ENCODE assay signal across 1 cellular context in the genomic region with DNA sequence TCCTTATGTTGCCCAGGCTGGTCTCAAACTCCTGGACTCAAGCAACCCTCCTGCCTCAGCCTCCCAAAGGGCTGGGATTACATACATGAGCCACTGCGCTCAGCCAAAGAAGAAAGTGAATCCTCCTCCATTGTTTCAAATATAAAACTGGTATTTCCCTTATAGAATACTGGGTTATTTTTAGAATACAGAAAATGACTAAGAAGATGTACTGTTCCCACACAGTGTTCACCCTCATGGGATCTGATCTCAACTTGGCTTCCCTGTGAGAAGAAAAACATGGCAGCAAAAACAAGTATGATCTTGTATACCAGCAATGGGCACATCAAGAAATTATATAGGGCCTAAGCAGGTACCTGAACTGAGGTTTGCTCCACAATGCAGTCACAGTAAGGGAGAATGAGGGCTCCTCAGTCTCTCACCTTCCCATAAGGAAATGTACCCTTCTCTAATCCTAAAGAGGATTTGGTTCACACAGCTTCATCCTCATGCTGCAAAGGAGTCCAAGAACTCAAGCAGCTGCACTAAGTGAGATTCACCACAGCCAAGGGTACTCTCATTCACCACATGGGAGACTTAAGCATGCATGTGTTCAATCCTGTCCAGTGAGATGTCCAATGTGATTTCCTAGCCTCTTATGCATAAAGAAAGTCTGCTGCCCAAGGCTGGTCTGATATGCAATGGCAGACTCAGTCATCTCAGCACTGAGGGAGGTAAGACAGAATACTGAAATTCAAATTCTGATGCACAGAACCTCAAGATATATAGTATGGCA.
TF ChIP-seq lines count a peak whose summit lies in the region.

No MANE protein-coding gene starts in this region.

TF ChIP-seq in GM12878, 131 proteins besides CTCF, POLR2A, EP300 and RAD21 (continues in another document):
- TF ChIP-seq MEF2B (IDR thresholded peaks at IDR 0.05; ENCODE audit: partially characterized antibody, poor library complexity, severe bottlenecking) (peak; percentile 91), NFIC (IDR thresholded peaks at IDR 0.05; ENCODE audit: low read depth, low read length) (peak; percentile 58; the same call in 1 of the 2 replicates), SP1 (IDR thresholded peaks at IDR 0.05; ENCODE audit: low read depth, low read length) (no peak), IKZF1 (conservative IDR thresholded peaks at IDR 0.05) (0 out of 2 replicates have a peak, but pooled peaks have one; percentile 36), ZNF207 (IDR thresholded peaks at IDR 0.05; ENCODE audit: borderline replicate concordance) (0 out of 2 replicates have a peak, but pooled peaks have one; percentile 18), ATF7 (IDR thresholded peaks at IDR 0.05; ENCODE audit: low read depth) (peak; percentile 21; the same call in 1 of the 2 replicates), CHD1 (IDR thresholded peaks at IDR 0.05; ENCODE audit: low read depth, low read length) (no peak), GATAD2B (conservative IDR thresholded peaks at IDR 0.05; ENCODE audit: low read depth) (no peak), ZBED1 (IDR thresholded peaks at IDR 0.05; ENCODE audit: borderline replicate concordance) (0 out of 2 replicates have a peak, but pooled peaks have one; percentile 45), IRF4 (IDR thresholded peaks at IDR 0.05; ENCODE audit: low read depth, low read length) (peak; percentile 30; the same call in 1 of the 2 replicates), PAX5 (IDR thresholded peaks at IDR 0.05; ENCODE audit: borderline replicate concordance, low read depth, low read length) (no peak), POLR2AphosphoS5 (IDR thresholded peaks at IDR 0.05; ENCODE audit: low read length) (peak; percentile 63; the same call in 1 of the 2 replicates), MEF2A (IDR thresholded peaks at IDR 0.05; ENCODE audit: insufficient read depth, low read depth, low read length) (peak; percentile 92)
- TF ChIP-seq, protein P1, sequence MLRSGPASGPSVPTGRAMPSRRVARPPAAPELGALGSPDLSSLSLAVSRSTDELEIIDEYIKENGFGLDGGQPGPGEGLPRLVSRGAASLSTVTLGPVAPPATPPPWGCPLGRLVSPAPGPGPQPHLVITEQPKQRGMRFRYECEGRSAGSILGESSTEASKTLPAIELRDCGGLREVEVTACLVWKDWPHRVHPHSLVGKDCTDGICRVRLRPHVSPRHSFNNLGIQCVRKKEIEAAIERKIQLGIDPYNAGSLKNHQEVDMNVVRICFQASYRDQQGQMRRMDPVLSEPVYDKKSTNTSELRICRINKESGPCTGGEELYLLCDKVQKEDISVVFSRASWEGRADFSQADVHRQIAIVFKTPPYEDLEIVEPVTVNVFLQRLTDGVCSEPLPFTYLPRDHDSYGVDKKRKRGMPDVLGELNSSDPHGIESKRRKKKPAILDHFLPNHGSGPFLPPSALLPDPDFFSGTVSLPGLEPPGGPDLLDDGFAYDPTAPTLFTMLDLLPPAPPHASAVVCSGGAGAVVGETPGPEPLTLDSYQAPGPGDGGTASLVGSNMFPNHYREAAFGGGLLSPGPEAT (IDR thresholded peaks at IDR 0.05; ENCODE audit: low read depth): peak; percentile 68
- TF ChIP-seq, protein P2, sequence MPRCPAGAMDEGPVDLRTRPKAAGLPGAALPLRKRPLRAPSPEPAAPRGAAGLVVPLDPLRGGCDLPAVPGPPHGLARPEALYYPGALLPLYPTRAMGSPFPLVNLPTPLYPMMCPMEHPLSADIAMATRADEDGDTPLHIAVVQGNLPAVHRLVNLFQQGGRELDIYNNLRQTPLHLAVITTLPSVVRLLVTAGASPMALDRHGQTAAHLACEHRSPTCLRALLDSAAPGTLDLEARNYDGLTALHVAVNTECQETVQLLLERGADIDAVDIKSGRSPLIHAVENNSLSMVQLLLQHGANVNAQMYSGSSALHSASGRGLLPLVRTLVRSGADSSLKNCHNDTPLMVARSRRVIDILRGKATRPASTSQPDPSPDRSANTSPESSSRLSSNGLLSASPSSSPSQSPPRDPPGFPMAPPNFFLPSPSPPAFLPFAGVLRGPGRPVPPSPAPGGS (IDR thresholded peaks at IDR 0.05; ENCODE audit: borderline replicate concordance, insufficient read depth, low read depth, low read length, poor library complexity, severe bottlenecking): peak; percentile 81
- TF ChIP-seq, protein P3, sequence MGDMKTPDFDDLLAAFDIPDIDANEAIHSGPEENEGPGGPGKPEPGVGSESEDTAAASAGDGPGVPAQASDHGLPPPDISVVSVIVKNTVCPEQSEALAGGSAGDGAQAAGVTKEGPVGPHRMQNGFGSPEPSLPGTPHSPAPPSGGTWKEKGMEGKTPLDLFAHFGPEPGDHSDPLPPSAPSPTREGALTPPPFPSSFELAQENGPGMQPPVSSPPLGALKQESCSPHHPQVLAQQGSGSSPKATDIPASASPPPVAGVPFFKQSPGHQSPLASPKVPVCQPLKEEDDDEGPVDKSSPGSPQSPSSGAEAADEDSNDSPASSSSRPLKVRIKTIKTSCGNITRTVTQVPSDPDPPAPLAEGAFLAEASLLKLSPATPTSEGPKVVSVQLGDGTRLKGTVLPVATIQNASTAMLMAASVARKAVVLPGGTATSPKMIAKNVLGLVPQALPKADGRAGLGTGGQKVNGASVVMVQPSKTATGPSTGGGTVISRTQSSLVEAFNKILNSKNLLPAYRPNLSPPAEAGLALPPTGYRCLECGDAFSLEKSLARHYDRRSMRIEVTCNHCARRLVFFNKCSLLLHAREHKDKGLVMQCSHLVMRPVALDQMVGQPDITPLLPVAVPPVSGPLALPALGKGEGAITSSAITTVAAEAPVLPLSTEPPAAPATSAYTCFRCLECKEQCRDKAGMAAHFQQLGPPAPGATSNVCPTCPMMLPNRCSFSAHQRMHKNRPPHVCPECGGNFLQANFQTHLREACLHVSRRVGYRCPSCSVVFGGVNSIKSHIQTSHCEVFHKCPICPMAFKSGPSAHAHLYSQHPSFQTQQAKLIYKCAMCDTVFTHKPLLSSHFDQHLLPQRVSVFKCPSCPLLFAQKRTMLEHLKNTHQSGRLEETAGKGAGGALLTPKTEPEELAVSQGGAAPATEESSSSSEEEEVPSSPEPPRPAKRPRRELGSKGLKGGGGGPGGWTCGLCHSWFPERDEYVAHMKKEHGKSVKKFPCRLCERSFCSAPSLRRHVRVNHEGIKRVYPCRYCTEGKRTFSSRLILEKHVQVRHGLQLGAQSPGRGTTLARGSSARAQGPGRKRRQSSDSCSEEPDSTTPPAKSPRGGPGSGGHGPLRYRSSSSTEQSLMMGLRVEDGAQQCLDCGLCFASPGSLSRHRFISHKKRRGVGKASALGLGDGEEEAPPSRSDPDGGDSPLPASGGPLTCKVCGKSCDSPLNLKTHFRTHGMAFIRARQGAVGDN (IDR thresholded peaks at IDR 0.05): peak; percentile 72
- TF ChIP-seq, protein P4, sequence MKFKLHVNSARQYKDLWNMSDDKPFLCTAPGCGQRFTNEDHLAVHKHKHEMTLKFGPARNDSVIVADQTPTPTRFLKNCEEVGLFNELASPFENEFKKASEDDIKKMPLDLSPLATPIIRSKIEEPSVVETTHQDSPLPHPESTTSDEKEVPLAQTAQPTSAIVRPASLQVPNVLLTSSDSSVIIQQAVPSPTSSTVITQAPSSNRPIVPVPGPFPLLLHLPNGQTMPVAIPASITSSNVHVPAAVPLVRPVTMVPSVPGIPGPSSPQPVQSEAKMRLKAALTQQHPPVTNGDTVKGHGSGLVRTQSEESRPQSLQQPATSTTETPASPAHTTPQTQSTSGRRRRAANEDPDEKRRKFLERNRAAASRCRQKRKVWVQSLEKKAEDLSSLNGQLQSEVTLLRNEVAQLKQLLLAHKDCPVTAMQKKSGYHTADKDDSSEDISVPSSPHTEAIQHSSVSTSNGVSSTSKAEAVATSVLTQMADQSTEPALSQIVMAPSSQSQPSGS (IDR thresholded peaks at IDR 0.05; ENCODE audit: low read length): peak; percentile 94
- TF ChIP-seq, protein P5, sequence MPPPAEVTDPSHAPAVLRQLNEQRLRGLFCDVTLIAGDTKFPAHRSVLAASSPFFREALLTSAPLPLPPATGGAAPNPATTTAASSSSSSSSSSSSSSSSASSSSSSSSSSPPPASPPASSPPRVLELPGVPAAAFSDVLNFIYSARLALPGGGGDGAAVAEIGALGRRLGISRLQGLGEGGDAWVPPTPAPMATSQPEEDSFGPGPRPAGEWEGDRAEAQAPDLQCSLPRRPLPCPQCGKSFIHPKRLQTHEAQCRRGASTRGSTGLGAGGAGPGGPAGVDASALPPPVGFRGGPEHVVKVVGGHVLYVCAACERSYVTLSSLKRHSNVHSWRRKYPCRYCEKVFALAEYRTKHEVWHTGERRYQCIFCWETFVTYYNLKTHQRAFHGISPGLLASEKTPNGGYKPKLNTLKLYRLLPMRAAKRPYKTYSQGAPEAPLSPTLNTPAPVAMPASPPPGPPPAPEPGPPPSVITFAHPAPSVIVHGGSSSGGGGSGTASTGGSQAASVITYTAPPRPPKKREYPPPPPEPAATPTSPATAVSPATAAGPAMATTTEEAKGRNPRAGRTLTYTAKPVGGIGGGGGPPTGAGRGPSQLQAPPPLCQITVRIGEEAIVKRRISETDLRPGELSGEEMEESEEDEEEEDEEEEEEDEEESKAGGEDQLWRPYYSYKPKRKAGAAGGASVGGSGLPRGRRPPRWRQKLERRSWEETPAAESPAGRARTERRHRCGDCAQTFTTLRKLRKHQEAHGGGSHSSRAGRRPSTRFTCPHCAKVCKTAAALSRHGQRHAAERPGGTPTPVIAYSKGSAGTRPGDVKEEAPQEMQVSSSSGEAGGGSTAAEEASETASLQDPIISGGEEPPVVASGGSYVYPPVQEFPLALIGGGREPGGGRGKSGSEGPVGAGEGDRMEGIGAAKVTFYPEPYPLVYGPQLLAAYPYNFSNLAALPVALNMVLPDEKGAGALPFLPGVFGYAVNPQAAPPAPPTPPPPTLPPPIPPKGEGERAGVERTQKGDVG (CRISPR knock-in tag; IDR thresholded peaks at IDR 0.05): 0 out of 2 replicates have a peak, but pooled peaks have one; percentile 58
- TF ChIP-seq, protein P6, sequence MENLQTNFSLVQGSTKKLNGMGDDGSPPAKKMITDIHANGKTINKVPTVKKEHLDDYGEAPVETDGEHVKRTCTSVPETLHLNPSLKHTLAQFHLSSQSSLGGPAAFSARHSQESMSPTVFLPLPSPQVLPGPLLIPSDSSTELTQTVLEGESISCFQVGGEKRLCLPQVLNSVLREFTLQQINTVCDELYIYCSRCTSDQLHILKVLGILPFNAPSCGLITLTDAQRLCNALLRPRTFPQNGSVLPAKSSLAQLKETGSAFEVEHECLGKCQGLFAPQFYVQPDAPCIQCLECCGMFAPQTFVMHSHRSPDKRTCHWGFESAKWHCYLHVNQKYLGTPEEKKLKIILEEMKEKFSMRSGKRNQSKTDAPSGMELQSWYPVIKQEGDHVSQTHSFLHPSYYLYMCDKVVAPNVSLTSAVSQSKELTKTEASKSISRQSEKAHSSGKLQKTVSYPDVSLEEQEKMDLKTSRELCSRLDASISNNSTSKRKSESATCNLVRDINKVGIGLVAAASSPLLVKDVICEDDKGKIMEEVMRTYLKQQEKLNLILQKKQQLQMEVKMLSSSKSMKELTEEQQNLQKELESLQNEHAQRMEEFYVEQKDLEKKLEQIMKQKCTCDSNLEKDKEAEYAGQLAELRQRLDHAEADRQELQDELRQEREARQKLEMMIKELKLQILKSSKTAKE (IDR thresholded peaks at IDR 0.05; ENCODE audit: low read depth, poor library complexity, severe bottlenecking): no peak
- TF ChIP-seq, protein P7, sequence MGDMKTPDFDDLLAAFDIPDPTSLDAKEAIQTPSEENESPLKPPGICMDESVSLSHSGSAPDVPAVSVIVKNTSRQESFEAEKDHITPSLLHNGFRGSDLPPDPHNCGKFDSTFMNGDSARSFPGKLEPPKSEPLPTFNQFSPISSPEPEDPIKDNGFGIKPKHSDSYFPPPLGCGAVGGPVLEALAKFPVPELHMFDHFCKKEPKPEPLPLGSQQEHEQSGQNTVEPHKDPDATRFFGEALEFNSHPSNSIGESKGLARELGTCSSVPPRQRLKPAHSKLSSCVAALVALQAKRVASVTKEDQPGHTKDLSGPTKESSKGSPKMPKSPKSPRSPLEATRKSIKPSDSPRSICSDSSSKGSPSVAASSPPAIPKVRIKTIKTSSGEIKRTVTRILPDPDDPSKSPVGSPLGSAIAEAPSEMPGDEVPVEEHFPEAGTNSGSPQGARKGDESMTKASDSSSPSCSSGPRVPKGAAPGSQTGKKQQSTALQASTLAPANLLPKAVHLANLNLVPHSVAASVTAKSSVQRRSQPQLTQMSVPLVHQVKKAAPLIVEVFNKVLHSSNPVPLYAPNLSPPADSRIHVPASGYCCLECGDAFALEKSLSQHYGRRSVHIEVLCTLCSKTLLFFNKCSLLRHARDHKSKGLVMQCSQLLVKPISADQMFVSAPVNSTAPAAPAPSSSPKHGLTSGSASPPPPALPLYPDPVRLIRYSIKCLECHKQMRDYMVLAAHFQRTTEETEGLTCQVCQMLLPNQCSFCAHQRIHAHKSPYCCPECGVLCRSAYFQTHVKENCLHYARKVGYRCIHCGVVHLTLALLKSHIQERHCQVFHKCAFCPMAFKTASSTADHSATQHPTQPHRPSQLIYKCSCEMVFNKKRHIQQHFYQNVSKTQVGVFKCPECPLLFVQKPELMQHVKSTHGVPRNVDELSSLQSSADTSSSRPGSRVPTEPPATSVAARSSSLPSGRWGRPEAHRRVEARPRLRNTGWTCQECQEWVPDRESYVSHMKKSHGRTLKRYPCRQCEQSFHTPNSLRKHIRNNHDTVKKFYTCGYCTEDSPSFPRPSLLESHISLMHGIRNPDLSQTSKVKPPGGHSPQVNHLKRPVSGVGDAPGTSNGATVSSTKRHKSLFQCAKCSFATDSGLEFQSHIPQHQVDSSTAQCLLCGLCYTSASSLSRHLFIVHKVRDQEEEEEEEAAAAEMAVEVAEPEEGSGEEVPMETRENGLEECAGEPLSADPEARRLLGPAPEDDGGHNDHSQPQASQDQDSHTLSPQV (IDR thresholded peaks at IDR 0.05): peak; percentile 92
- TF ChIP-seq, protein P8, sequence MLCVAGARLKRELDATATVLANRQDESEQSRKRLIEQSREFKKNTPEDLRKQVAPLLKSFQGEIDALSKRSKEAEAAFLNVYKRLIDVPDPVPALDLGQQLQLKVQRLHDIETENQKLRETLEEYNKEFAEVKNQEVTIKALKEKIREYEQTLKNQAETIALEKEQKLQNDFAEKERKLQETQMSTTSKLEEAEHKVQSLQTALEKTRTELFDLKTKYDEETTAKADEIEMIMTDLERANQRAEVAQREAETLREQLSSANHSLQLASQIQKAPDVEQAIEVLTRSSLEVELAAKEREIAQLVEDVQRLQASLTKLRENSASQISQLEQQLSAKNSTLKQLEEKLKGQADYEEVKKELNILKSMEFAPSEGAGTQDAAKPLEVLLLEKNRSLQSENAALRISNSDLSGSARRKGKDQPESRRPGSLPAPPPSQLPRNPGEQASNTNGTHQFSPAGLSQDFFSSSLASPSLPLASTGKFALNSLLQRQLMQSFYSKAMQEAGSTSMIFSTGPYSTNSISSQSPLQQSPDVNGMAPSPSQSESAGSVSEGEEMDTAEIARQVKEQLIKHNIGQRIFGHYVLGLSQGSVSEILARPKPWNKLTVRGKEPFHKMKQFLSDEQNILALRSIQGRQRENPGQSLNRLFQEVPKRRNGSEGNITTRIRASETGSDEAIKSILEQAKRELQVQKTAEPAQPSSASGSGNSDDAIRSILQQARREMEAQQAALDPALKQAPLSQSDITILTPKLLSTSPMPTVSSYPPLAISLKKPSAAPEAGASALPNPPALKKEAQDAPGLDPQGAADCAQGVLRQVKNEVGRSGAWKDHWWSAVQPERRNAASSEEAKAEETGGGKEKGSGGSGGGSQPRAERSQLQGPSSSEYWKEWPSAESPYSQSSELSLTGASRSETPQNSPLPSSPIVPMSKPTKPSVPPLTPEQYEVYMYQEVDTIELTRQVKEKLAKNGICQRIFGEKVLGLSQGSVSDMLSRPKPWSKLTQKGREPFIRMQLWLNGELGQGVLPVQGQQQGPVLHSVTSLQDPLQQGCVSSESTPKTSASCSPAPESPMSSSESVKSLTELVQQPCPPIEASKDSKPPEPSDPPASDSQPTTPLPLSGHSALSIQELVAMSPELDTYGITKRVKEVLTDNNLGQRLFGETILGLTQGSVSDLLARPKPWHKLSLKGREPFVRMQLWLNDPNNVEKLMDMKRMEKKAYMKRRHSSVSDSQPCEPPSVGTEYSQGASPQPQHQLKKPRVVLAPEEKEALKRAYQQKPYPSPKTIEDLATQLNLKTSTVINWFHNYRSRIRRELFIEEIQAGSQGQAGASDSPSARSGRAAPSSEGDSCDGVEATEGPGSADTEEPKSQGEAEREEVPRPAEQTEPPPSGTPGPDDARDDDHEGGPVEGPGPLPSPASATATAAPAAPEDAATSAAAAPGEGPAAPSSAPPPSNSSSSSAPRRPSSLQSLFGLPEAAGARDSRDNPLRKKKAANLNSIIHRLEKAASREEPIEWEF (IDR thresholded peaks at IDR 0.05; ENCODE audit: insufficient replicate concordance, low read depth, low read length): peak; percentile 80
